Comparison of ENCODE assay signal across 12 cellular contexts in the genomic region with DNA sequence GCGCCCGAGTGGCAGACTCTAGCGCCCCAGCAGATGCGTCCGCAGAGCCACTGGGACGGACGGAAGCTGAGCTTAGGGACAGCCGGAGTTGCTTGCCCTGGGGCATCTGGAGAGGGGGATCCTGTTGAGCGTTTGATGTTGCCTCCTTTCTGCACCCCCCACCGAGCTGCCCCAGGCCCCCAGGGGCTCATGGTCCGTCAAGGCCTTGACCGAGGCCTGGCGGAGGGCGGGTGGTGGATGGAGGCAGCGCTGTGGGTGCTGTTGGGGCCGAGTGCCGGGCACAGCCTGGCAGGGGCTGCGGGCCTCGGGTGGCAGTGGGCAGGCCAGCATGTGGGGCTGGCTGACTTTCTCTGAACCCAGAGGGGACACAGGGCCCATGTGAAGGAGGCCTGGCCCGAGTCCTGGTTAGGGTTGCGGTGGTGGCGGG. TPM values are rescaled to one million over a fixed set of nuclear protein-coding genes. Genes with fewer than 3 reads are reported as not detected.
DNase-seq lines count a peak whose midpoint lies in the region; ATAC-seq and TF ChIP-seq lines count a peak whose summit lies in the region.
"Had no signal": no experiment of that assay in that cellular context is flagged by ENCODE, and none has a peak within 500 bp of the region (broad histone marks: within the 10 kb centered on the region; RNA-seq: fewer than 3 reads in every experiment).

No MANE protein-coding gene starts in this region.

- H3K9ac ChIP-seq in SK-N-SH (no peak overlapping the region), colonic mucosa (ENCODE audit: low read depth in 2 of 2, low read length in 2 of 2) (no peak overlapping the region)

- H3K27me3 Mint-ChIP-seq in progenitor cell of endocrine pancreas = no peaks in the 10 kb centered on the region

- H3K4me1 Mint-ChIP-seq in progenitor cell of endocrine pancreas (ENCODE audit: low read depth) = peaks cover 16% of the 10 kb centered on the region

- ATAC-seq in SK-N-SH treated with all-trans-retinoic acid at 6 μM for 48 hours (no peak), GM21529 (IDR thresholded peaks at IDR 0.05; ENCODE audit: unreplicated experiment) (no peak)
- ATAC-seq: left ventricle myocardium superior, right cardiac atrium had no signal

- no peaks in the 10 kb centered on the region for H3K9me2 ChIP-seq in SK-N-SH
- H3K9me2 ChIP-seq in OCI-LY7 (ENCODE audit: insufficient read depth, low read length) = no peaks in the 10 kb centered on the region

- no peak for TF ChIP-seq EP300 in SK-N-SH (IDR thresholded peaks at IDR 0.05; ENCODE audit: borderline replicate concordance in 1 of 2, low read depth in 1 of 2, low read length in 1 of 2)

- peaks cover 74% of the 10 kb centered on the region for H3K79me2 ChIP-seq in SK-N-SH (ENCODE audit: insufficient read depth)
- H3K79me2 ChIP-seq in OCI-LY7 (ENCODE audit: insufficient read depth, low read depth, low read length) = peaks cover 55% of the 10 kb centered on the region

- BruUV-seq in OCI-LY7 (replicated peaks; lab: Mats Ljungman, UMichigan) = no TSS peak

- H3K4me2 ChIP-seq in SK-N-SH (peak overlapping the region; percentile 97; the same call in 1 of the 2 replicates), OCI-LY7 (ENCODE audit: low read length) (peak overlapping the region; percentile 89)

- intact Hi-C loops in OCI-LY7 (cut with micrococcal nuclease; ENCODE audit: unreplicated experiment) (no loop called here), colonic mucosa (cut with DNase I) (no loop called here)

- H2AFZ ChIP-seq in SK-N-SH (ENCODE audit: low read depth) (no peak overlapping the region), OCI-LY7 (ENCODE audit: low read length) (no peak overlapping the region)

- peaks cover 1% of the 10 kb centered on the region for H3K36me3 Mint-ChIP-seq in progenitor cell of endocrine pancreas (ENCODE audit: insufficient read depth)

- WGBS in SK-N-SH (ENCODE audit: low lambda C conversion rate) = 83% methylated on average over 8 of the region's 22 CpGs

- H3K27ac ChIP-seq in SK-N-SH (ENCODE audit: low read depth in 2 of 2, low read length in 1 of 2) (peak overlapping the region in 1 of 2 experiments; percentile 18; a peak in 1 of 4 replicates), OCI-LY7 (ENCODE audit: low read depth, low read length, poor library complexity, severe bottlenecking) (peak overlapping the region; percentile 79), colonic mucosa (no peak overlapping the region)

- peaks cover 12% of the 10 kb centered on the region for H3F3A ChIP-seq in SK-N-SH (replicated peaks; ENCODE audit: insufficient read depth)

- H3K4me3 ChIP-seq in SK-N-SH (ENCODE audit: low read depth in 2 of 2, low read length in 1 of 2) = no peak overlapping the region
- H3K4me3 ChIP-seq in OCI-LY7 (ENCODE audit: low read depth, low read length, poor library complexity, severe bottlenecking) = peak overlapping the region; percentile 95
- H3K4me3 ChIP-seq in colonic mucosa = peak overlapping the region; percentile 61

- H3K27me3 ChIP-seq in SK-N-SH (ENCODE audit: insufficient read depth) (no peaks in the 10 kb centered on the region), colonic mucosa (no peaks in the 10 kb centered on the region)

- TF ChIP-seq CTCF in SK-N-SH (IDR thresholded peaks at IDR 0.05) = no peak
- no peak for TF ChIP-seq CTCF in OCI-LY7 (conservative IDR thresholded peaks at IDR 0.05; ENCODE audit: low read length)
- TF ChIP-seq CTCF in colonic mucosa (IDR thresholded peaks at IDR 0.05) = no peak
- TF ChIP-seq CTCF in progenitor cell of endocrine pancreas (IDR thresholded peaks at IDR 0.05; ENCODE audit: unreplicated experiment) = no peak

- CTCF ChIA-PET in SK-N-SH (lab: Yijun Ruan, JAX) = interaction anchor here (0.6 to 2.3 kb wide), 5 partner anchors 9 to 373 kb away, joined by 3 to 15 read pairs (median 6); no protein-coding TSS in a partner anchor
- CTCF ChIA-PET in OCI-LY7 (lab: Charles Lee; ENCODE audit: unreplicated experiment) = no interaction called here

- H3K9me3 ChIP-seq in SK-N-SH (no peaks in the 10 kb centered on the region), OCI-LY7 (ENCODE audit: low read length) (no peaks in the 10 kb centered on the region), colonic mucosa (no peaks in the 10 kb centered on the region)

- H3K4me1 ChIP-seq in SK-N-SH (ENCODE audit: control insufficient read depth in 1 of 2, insufficient read depth in 2 of 2, low read depth in 1 of 2, low read length in 1 of 2) = peaks cover 6 to 27% of the 10 kb centered on the region in 2 experiments; a peak in 3 of 4 replicates
- H3K4me1 ChIP-seq in OCI-LY7 (ENCODE audit: insufficient read depth, low read length, poor library complexity, severe bottlenecking) = peaks cover 28% of the 10 kb centered on the region
- peaks cover 21% of the 10 kb centered on the region for H3K4me1 ChIP-seq in colonic mucosa

- H3K4me3 Mint-ChIP-seq in progenitor cell of endocrine pancreas (ENCODE audit: low read depth) = peak overlapping the region; percentile 92

- H3K27ac Mint-ChIP-seq in progenitor cell of endocrine pancreas = peak overlapping the region; percentile 94

- H3K36me3 ChIP-seq in SK-N-SH (replicated peaks in 1 of 2; ENCODE audit: control insufficient read depth in 1 of 2, insufficient read depth in 2 of 2, low read length in 1 of 2) (no peaks in the 10 kb centered on the region), OCI-LY7 (ENCODE audit: insufficient read depth, low read length) (peaks cover 5% of the 10 kb centered on the region; the same call in 1 of the 2 replicates), colonic mucosa (no peaks in the 10 kb centered on the region)

- DNase-seq in SK-N-SH = no peak
- no peak for DNase-seq in OCI-LY7 (ENCODE audit: low spot score)
- DNase-seq in colonic mucosa = no peak
- no peak for DNase-seq in progenitor cell of endocrine pancreas (ENCODE audit: low spot score, unreplicated experiment)
- DNase-seq in C1 segment of cervical spinal cord (lab: John Stamatoyannopoulos, UW) = no peak
- DNase-seq in NCI-H526 (lab: John Stamatoyannopoulos, UW) = no peak
- DNase-seq: 8988T, aorta, left ventricle myocardium superior, right cardiac atrium had no signal

- H3K9me3 Mint-ChIP-seq in progenitor cell of endocrine pancreas (ENCODE audit: low read depth) = no peaks in the 10 kb centered on the region

- POLR2A ChIA-PET in SK-N-SH (lab: Yijun Ruan, JAX) (no interaction called here), OCI-LY7 (lab: Charles Lee) (no interaction called here)

- H4K20me1 ChIP-seq in SK-N-SH (ENCODE audit: insufficient read depth) (peaks cover 57% of the 10 kb centered on the region), OCI-LY7 (ENCODE audit: insufficient read depth, low read length) (no peaks in the 10 kb centered on the region; the same call in 1 of the 2 replicates)

- no peak for TF ChIP-seq RAD21 in SK-N-SH (IDR thresholded peaks at IDR 0.05; ENCODE audit: low read length)

TF ChIP-seq in SK-N-SH, 30 proteins besides CTCF, POLR2A, EP300 and RAD21 (continues in another document):
- TF ChIP-seq ELF1 (IDR thresholded peaks at IDR 0.05) = no peak
- TF ChIP-seq FOXM1 (IDR thresholded peaks at IDR 0.05; ENCODE audit: low read depth) = no peak
- no peak for TF ChIP-seq TEAD4 (IDR thresholded peaks at IDR 0.05; ENCODE audit: borderline replicate concordance, insufficient read depth)
- TF ChIP-seq FOSL2 (IDR thresholded peaks at IDR 0.05; ENCODE audit: borderline replicate concordance, low read depth) = no peak
- TF ChIP-seq MAX (IDR thresholded peaks at IDR 0.05; ENCODE audit: low read depth) = no peak
- no peak for TF ChIP-seq GABPA (IDR thresholded peaks at IDR 0.05; ENCODE audit: low read depth)
- TF ChIP-seq RCOR1 (IDR thresholded peaks at IDR 0.05; ENCODE audit: low read length) = no peak

TF ChIP-seq in SK-N-SH treated with all-trans-retinoic acid at 6 μM for 48 hours, 23 proteins besides CTCF, POLR2A, EP300 and RAD21:
- no peak for TF ChIP-seq ZNF70 (CRISPR knock-in tag; IDR thresholded peaks at IDR 0.05)

RNA-seq across cellular contexts. Expression of gene CSNK1G2, which starts 2.7 kb away (rescaled TPM):
- 77.3 and 79.4 TPM in 2 replicates for polyA plus RNA-seq in SK-N-SH (2012; rRNA removed)
- 24.7 and 43.6 TPM in 2 replicates for polyA plus RNA-seq in SK-N-SH (2012; cell fraction: cytosol; rRNA removed)
- polyA plus RNA-seq in SK-N-SH (2012; cell fraction: nucleus; rRNA removed) = 419 and 425 TPM in 2 replicates
- total RNA-seq in OCI-LY7 (2014; rRNA removed; shearing (Covaris generic)) = 133 and 151 TPM in 2 replicates
- total RNA-seq in OCI-LY7 (2022) = 95.9 TPM in 2 replicates
- total RNA-seq in colonic mucosa = 10 to 100 TPM; 55.3 to 61.0 TPM
- 96.8 and 103 TPM in 2 replicates for total RNA-seq in progenitor cell of endocrine pancreas

RNA-seq across cellular contexts. Expression of gene ADAT3, which starts 38.5 kb away (rescaled TPM):
- 1.7 and 2.8 TPM in 2 replicates for polyA plus RNA-seq in SK-N-SH (2012; rRNA removed)
- polyA plus RNA-seq in SK-N-SH (2012; cell fraction: cytosol; rRNA removed) = 1.3 and 2.1 TPM in 2 replicates
- polyA plus RNA-seq in SK-N-SH (2012; cell fraction: nucleus; rRNA removed) = 7.3 and 12.1 TPM in 2 replicates
- total RNA-seq in OCI-LY7 (2014; rRNA removed; shearing (Covaris generic)) = 5.6 and 7.9 TPM in 2 replicates
- total RNA-seq in OCI-LY7 (2022) = 13.1 and 16.4 TPM in 2 replicates
- 10 to 100 TPM; 14.2 to 24.7 TPM for total RNA-seq in colonic mucosa
- total RNA-seq in progenitor cell of endocrine pancreas = 14.1 and 16.2 TPM in 2 replicates

RNA-seq across cellular contexts. Expression of gene SCAMP4, which starts 38.5 kb away (rescaled TPM):
- 11.8 and 30.0 TPM in 2 replicates for polyA plus RNA-seq in SK-N-SH (2012; rRNA removed)
- 16.4 and 28.2 TPM in 2 replicates for polyA plus RNA-seq in SK-N-SH (2012; cell fraction: cytosol; rRNA removed)
- 67.1 and 70.7 TPM in 2 replicates for polyA plus RNA-seq in SK-N-SH (2012; cell fraction: nucleus; rRNA removed)
- 13.4 and 21.3 TPM in 2 replicates for total RNA-seq in OCI-LY7 (2014; rRNA removed; shearing (Covaris generic))
- total RNA-seq in OCI-LY7 (2022) (46.4 and 49.9 TPM in 2 replicates), colonic mucosa (10 to 100 TPM; 57.4 to 91.8 TPM), progenitor cell of endocrine pancreas (101 and 102 TPM in 2 replicates)

RNA-seq across cellular contexts. Expression of gene ABHD17A, which starts 58.4 kb away (rescaled TPM):
- polyA plus RNA-seq in SK-N-SH (2012; rRNA removed) = 61.1 and 69.1 TPM in 2 replicates
- 25.5 and 46.5 TPM in 2 replicates for polyA plus RNA-seq in SK-N-SH (2012; cell fraction: cytosol; rRNA removed)
- 86.6 and 88.2 TPM in 2 replicates for polyA plus RNA-seq in SK-N-SH (2012; cell fraction: nucleus; rRNA removed)
- 98.7 and 130 TPM in 2 replicates for total RNA-seq in OCI-LY7 (2014; rRNA removed; shearing (Covaris generic))
- total RNA-seq in OCI-LY7 (2022) (64.2 and 71.3 TPM in 2 replicates), colonic mucosa (10 to 100 TPM; 53.3 to 78.5 TPM), progenitor cell of endocrine pancreas (46.5 and 48.8 TPM in 2 replicates)

Comparison
In these comparisons a context has a peak if more than half of its experiments do, and no peak if none do; other contexts are left out.
1. H3K4me3 ChIP-seq: peak in OCI-LY7 (single experiment) and colonic mucosa (single experiment); none in SK-N-SH (0 of 2).